ENCODE assay signal across 29 cellular contexts in the genomic region with DNA sequence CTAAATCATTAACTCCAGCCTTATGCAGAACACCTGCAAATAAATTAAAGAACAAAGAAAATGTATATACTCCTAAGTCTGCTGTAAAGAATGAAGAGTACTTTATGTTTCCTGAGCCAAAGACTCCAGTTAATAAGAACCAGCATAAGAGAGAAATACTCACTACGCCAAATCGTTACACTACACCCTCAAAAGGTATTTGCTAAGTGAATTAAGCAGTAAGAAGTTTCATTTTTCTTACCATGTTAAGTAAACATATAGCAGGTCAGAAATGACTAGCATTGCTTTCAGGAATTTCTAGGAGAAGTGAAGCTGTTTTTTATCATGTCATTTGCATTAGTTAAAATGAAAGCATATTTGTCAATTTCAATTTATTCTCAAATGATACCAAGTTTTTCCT.
A peak's percentile ranks its signal among the peaks of the same experiment; 100 is the strongest.
DNase-seq lines count a peak whose midpoint lies in the region; FAIRE-seq and TF ChIP-seq lines count a peak whose summit lies in the region.
"Had no signal": no experiment of that assay in that cellular context is flagged by ENCODE, and none has a peak within 500 bp of the region (broad histone marks: within the 10 kb centered on the region; RNA-seq: fewer than 3 reads in every experiment).

No MANE protein-coding gene starts in this region.

- H3K27me3 ChIP-seq in DOHH2 (ENCODE audit: control insufficient read depth, low read length) (no peaks in the 10 kb centered on the region), astrocyte (ENCODE audit: insufficient read depth, low read length) (no peaks in the 10 kb centered on the region), SJCRH30 (no peaks in the 10 kb centered on the region)
- H3K27me3 ChIP-seq: MG63, pancreas, right atrium auricular region had no signal

- H3K9me3 ChIP-seq in DOHH2 (ENCODE audit: control insufficient read depth, insufficient read depth, low read length): no peaks in the 10 kb centered on the region
- H3K9me3 ChIP-seq in KOPT-K1 (ENCODE audit: insufficient read depth, low read length, poor library complexity, severe bottlenecking): no peaks in the 10 kb centered on the region
- no peaks in the 10 kb centered on the region for H3K9me3 ChIP-seq in astrocyte (ENCODE audit: insufficient read depth, low read depth, low read length)
- H3K9me3 ChIP-seq in kidney (ENCODE audit: control insufficient read depth in 1 of 2, low read length in 2 of 2): no peaks in the 10 kb centered on the region
- no peaks in the 10 kb centered on the region for H3K9me3 ChIP-seq in SJCRH30 (replicated peaks)
- H3K9me3 ChIP-seq: Caco-2, MG63, pancreas, right atrium auricular region had no signal

- H3K36me3 ChIP-seq in DOHH2 (ENCODE audit: control insufficient read depth, low read length) (peaks cover 62% of the 10 kb centered on the region), KOPT-K1 (ENCODE audit: insufficient read depth, low read length) (peaks cover 95% of the 10 kb centered on the region), astrocyte (ENCODE audit: insufficient read depth, low read length) (peaks cover 5% of the 10 kb centered on the region), kidney (ENCODE audit: control insufficient read depth in 1 of 2, insufficient read depth in 2 of 2, low read length in 2 of 2) (no peaks in the 10 kb centered on the region), SJCRH30 (peaks cover 61% of the 10 kb centered on the region)
- H3K36me3 ChIP-seq: pancreas, right atrium auricular region had no signal

- H3K4me1 ChIP-seq in DOHH2 (ENCODE audit: control insufficient read depth, low read length) (peaks cover 12% of the 10 kb centered on the region), astrocyte (ENCODE audit: insufficient read depth, low read length) (peaks cover 21% of the 10 kb centered on the region), kidney (ENCODE audit: control insufficient read depth in 1 of 2, insufficient read depth in 1 of 2, low read depth in 1 of 2, low read length in 2 of 2) (no peaks in the 10 kb centered on the region), SJCRH30 (peaks cover 8% of the 10 kb centered on the region; the same call in 1 of the 2 replicates)
- H3K4me1 ChIP-seq: pancreas, right atrium auricular region had no signal

- no peaks in the 10 kb centered on the region for H3K9me2 ChIP-seq in DOHH2 (replicated peaks; ENCODE audit: control insufficient read depth, low read length)

- no peak overlapping the region for H3K4me3 ChIP-seq in DOHH2 (ENCODE audit: low read length)
- H3K4me3 ChIP-seq in astrocyte (ENCODE audit: insufficient read depth, low read depth, low read length): peak overlapping the region; percentile 9
- no peak overlapping the region for H3K4me3 ChIP-seq in kidney (ENCODE audit: low read length in 2 of 2)
- no peak overlapping the region for H3K4me3 ChIP-seq in SJCRH30
- H3K4me3 ChIP-seq: lung, MG63, pancreas, right atrium auricular region, SK-N-MC, smooth muscle cell had no signal

- 0 out of 2 replicates have a peak, but pooled peaks cover 3% of the 10 kb centered on the region for H3F3A ChIP-seq in DOHH2 (ENCODE audit: control insufficient read depth, insufficient read depth)

- peaks cover 1% of the 10 kb centered on the region for H3K9me3 Mint-ChIP-seq in astrocyte (ENCODE audit: unreplicated experiment)
- H3K9me3 Mint-ChIP-seq: activated CD8-positive, alpha-beta T cell treated with anti-CD3 and anti-CD28 coated beads for 36 hours; activated naive CD4-positive, alpha-beta T cell treated with anti-CD3 and anti-CD28 coated beads, Interleukin-2, amount 50 U/mL, for 24 hours; activated T-helper 17 cell treated with anti-CD3 and anti-CD28 coated beads, Interleukin-2, amount 50 U/mL, for 72 hours had no signal

- H3K27ac Mint-ChIP-seq in astrocyte (ENCODE audit: unreplicated experiment): no peak overlapping the region
- H3K27ac Mint-ChIP-seq: activated CD8-positive, alpha-beta T cell treated with anti-CD3 and anti-CD28 coated beads for 36 hours; activated naive CD4-positive, alpha-beta T cell treated with anti-CD3 and anti-CD28 coated beads, Interleukin-2, amount 50 U/mL, for 24 hours; activated T-helper 17 cell treated with anti-CD3 and anti-CD28 coated beads, Interleukin-2, amount 50 U/mL, for 72 hours; nephron; T-helper 17 cell had no signal

- TF ChIP-seq CTCF in DOHH2 (IDR thresholded peaks at IDR 0.05; ENCODE audit: low read depth, low read length, poor library complexity, severe bottlenecking) (no peak), astrocyte (IDR thresholded peaks at IDR 0.05; ENCODE audit: insufficient read depth, low read depth, low read length) (no peak), kidney (IDR thresholded peaks at IDR 0.05; ENCODE audit: borderline replicate concordance, extremely low read depth, insufficient read depth) (no peak)

- no peaks in the 10 kb centered on the region for H3K27me3 Mint-ChIP-seq in astrocyte (ENCODE audit: low read depth, unreplicated experiment)
- H3K27me3 Mint-ChIP-seq: activated CD8-positive, alpha-beta T cell treated with anti-CD3 and anti-CD28 coated beads for 36 hours; activated naive CD4-positive, alpha-beta T cell treated with anti-CD3 and anti-CD28 coated beads, Interleukin-2, amount 50 U/mL, for 24 hours; activated T-helper 17 cell treated with anti-CD3 and anti-CD28 coated beads, Interleukin-2, amount 50 U/mL, for 72 hours; T-helper 17 cell had no signal

- FAIRE-seq in astrocyte (lab: Jason Lieb, UNC): no peak
- no peak for FAIRE-seq in kidney (lab: Jason Lieb, UNC)
- FAIRE-seq: pancreas had no signal

- H3K4me2 ChIP-seq in DOHH2 (ENCODE audit: low read length) (0 out of 2 replicates have a peak overlapping the region, but pooled peaks have one; percentile 8), astrocyte (ENCODE audit: low read length) (peak overlapping the region; percentile 80)
- H3K4me2 ChIP-seq: smooth muscle cell had no signal

- H4K20me1 ChIP-seq in DOHH2 (ENCODE audit: control insufficient read depth, insufficient read depth, low read depth, low read length): no peaks in the 10 kb centered on the region
- peaks cover 3% of the 10 kb centered on the region for H4K20me1 ChIP-seq in astrocyte (ENCODE audit: insufficient read depth, low read length)

- H3K9ac ChIP-seq in astrocyte (ENCODE audit: low read length) (no peak overlapping the region), kidney (ENCODE audit: low read length in 2 of 2) (no peak overlapping the region)

- intact Hi-C loops in kidney (cut with DNase I): no loop called here

- DNase-seq in astrocyte (ENCODE audit: low read depth) (peak; percentile 22), glomerular endothelial cell (ENCODE audit: extremely low read depth, low read depth, low spot score) (peak; percentile 7), DMS 273 treated with DMSO at 0.1 percent for 48 hours (lab: John Stamatoyannopoulos, UW) (no peak), kidney (no peak), SJCRH30 (no peak)
- DNase-seq in stimulated activated naive CD4-positive, alpha-beta T cell treated with Interleukin-2 at 50 U/mL for 16 hours (lab: John Stamatoyannopoulos, UW): no peak
- DNase-seq: activated CD8-positive, alpha-beta T cell treated with anti-CD3 and anti-CD28 coated beads for 36 hours; anterior cingulate cortex; Caco-2; DMS79 treated with DMSO at 0.1 percent for 48 hours; H7; head of caudate nucleus; MG63; NCI-H1417; NCI-H2081 treated with DMSO at 0.1 percent for 48 hours; NCI-H748 treated with DMSO at 0.1 percent for 48 hours; pancreas; stimulated activated CD4-positive, alpha-beta T cell treated with anti-CD3 and anti-CD28 coated beads, Interleukin-1b, Interleukin-23, amount 100 ng/mL, for 48 hours; T-helper 17 cell had no signal

- peaks cover 16% of the 10 kb centered on the region for H3K4me1 Mint-ChIP-seq in astrocyte (ENCODE audit: low read depth, unreplicated experiment)
- H3K4me1 Mint-ChIP-seq: nephron had no signal

- no peaks in the 10 kb centered on the region for H3K79me2 ChIP-seq in DOHH2 (ENCODE audit: control insufficient read depth, low read length)
- H3K79me2 ChIP-seq in astrocyte (ENCODE audit: insufficient read depth, low read length): no peaks in the 10 kb centered on the region

- H2AFZ ChIP-seq in astrocyte (ENCODE audit: low read depth, low read length): no peak overlapping the region

- no peaks in the 10 kb centered on the region for H3K36me3 Mint-ChIP-seq in astrocyte (ENCODE audit: low read depth, unreplicated experiment)
- H3K36me3 Mint-ChIP-seq: activated naive CD4-positive, alpha-beta T cell treated with anti-CD3 and anti-CD28 coated beads, Interleukin-2, amount 50 U/mL, for 24 hours had no signal

- H3K27ac ChIP-seq in DOHH2 (ENCODE audit: low read depth, low read length): no peak overlapping the region
- peak overlapping the region; percentile 41 for H3K27ac ChIP-seq in KOPT-K1 (ENCODE audit: low read depth, low read length, poor library complexity, severe bottlenecking)
- H3K27ac ChIP-seq in astrocyte (ENCODE audit: low read depth, low read length): peak overlapping the region; percentile 69
- no peak overlapping the region for H3K27ac ChIP-seq in kidney (ENCODE audit: low read depth in 2 of 2, low read length in 2 of 2)
- no peak overlapping the region for H3K27ac ChIP-seq in SJCRH30
- H3K27ac ChIP-seq: C4-2B, pancreas, right atrium auricular region had no signal

- no peak overlapping the region for H3K4me3 Mint-ChIP-seq in astrocyte (ENCODE audit: unreplicated experiment)
- H3K4me3 Mint-ChIP-seq: activated CD8-positive, alpha-beta T cell treated with anti-CD3 and anti-CD28 coated beads for 36 hours; activated naive CD4-positive, alpha-beta T cell treated with anti-CD3 and anti-CD28 coated beads, Interleukin-2, amount 50 U/mL, for 24 hours; activated T-helper 17 cell treated with anti-CD3 and anti-CD28 coated beads, Interleukin-2, amount 50 U/mL, for 72 hours; nephron; T-helper 17 cell had no signal

Comparison
In these comparisons a context has a peak if more than half of its experiments do, and no peak if none do; other contexts are left out.
1. H3K27ac ChIP-seq: peak in KOPT-K1 (single experiment) and astrocyte (single experiment); none in DOHH2 (single experiment), kidney (0 of 2) and SJCRH30 (single experiment).
2. DNase-seq: peak in astrocyte (single experiment) and glomerular endothelial cell (single experiment); none in DMS 273 treated with DMSO at 0.1 percent for 48 hours (single experiment), stimulated activated naive CD4-positive, alpha-beta T cell treated with Interleukin-2 at 50 U/mL for 16 hours (single experiment), kidney (single experiment) and SJCRH30 (0 of 2).